ENCODE assay signal across 1 cellular context in the genomic region with DNA sequence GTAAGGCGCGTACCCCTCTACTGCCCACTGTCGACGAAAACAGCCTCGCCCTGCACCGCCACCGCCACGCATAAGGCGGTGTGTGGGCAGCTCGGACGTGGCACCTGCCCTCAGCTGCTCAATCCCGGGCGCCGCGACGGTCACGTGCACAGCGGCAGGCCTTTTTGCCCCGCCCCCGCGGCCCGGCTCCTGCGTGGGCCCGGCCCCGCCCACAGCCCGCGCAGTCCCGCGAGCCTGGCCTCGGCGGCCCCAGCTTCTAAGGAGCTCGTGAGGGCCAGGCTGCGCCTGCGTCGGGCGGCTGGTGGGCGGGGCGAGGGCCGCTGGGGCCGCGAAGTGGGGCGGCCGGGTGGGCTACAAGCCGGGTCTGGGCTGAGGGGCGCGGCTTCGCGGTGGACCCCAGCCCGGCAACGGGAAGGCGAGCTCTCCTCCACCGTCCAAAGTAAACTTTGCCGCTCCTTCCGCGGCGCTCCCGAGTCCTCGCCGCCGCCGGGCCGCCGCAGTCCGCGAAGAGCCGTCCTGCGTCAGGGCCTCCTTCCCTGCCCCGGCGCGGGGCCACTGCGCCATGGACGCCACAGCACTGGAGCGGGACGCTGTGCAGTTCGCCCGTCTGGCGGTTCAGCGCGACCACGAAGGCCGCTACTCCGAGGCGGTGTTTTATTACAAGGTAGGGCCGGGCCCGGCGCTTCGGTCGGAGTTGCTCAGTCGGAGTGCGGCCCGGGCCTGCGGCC.
TF ChIP-seq lines count a peak whose summit lies in the region.

A gene (plus strand): TSS at position 313 of the 728 bp plus-strand sequence. CDS start 250 bp downstream, at position 563.

TF ChIP-seq in HepG2, 621 proteins besides CTCF, POLR2A, EP300 and RAD21 (continued from another document):
- TF ChIP-seq ZNF562 (CRISPR knock-in tag; IDR thresholded peaks at IDR 0.05; ENCODE audit: borderline replicate concordance) (no peak), YEATS2 (CRISPR knock-in tag; IDR thresholded peaks at IDR 0.05; ENCODE audit: borderline replicate concordance) (peak; percentile 60; the same call in 1 of the 2 replicates), FOXP1 (IDR thresholded peaks at IDR 0.05) (no peak), FOXP1 (CRISPR knock-in tag; IDR thresholded peaks at IDR 0.05) (no peak), MIXL1 (CRISPR knock-in tag; IDR thresholded peaks at IDR 0.05) (no peak), ZBTB7A (CRISPR knock-in tag; IDR thresholded peaks at IDR 0.05) (peak; percentile 83), CC2D1A (CRISPR knock-in tag; IDR thresholded peaks at IDR 0.05) (0 out of 2 replicates have a peak, but pooled peaks have one; percentile 73), PRPF4 (IDR thresholded peaks at IDR 0.05; ENCODE audit: low read depth, low read length, poor library complexity, severe bottlenecking) (no peak), ZNF709 (CRISPR knock-in tag; IDR thresholded peaks at IDR 0.05) (peak; percentile 59; the same call in 1 of the 2 replicates), DNMT3B (CRISPR knock-in tag; conservative IDR thresholded peaks at IDR 0.05) (no peak), NFYC (CRISPR knock-in tag; IDR thresholded peaks at IDR 0.05) (peak; percentile 60; the same call in 1 of the 2 replicates), DR1 (CRISPR knock-in tag; IDR thresholded peaks at IDR 0.05) (no peak; the same call in 1 of the 2 replicates), ZC3H13 (CRISPR knock-in tag; IDR thresholded peaks at IDR 0.05) (no peak; the same call in 1 of the 2 replicates), AGO1 (IDR thresholded peaks at IDR 0.05; ENCODE audit: low read depth, low read length, poor library complexity, severe bottlenecking) (no peak), ZNF296 (CRISPR knock-in tag; conservative IDR thresholded peaks at IDR 0.05) (no peak), PCBP1 (IDR thresholded peaks at IDR 0.05; ENCODE audit: borderline replicate concordance, low read depth, low read length) (no peak), HNRNPLL (IDR thresholded peaks at IDR 0.05; ENCODE audit: low read depth, low read length, poor library complexity, severe bottlenecking) (peak; percentile 92), POLR2AphosphoS5 (IDR thresholded peaks at IDR 0.05; ENCODE audit: low read depth, low read length) (peak; percentile 79), GFI1 (CRISPR knock-in tag; IDR thresholded peaks at IDR 0.05; ENCODE audit: borderline replicate concordance) (no peak), RXRA (CRISPR knock-in tag; IDR thresholded peaks at IDR 0.05) (peak; percentile 68), MYC (CRISPR knock-in tag; IDR thresholded peaks at IDR 0.05; ENCODE audit: borderline replicate concordance) (peak; percentile 84), ELF3 (CRISPR knock-in tag; IDR thresholded peaks at IDR 0.05) (peak; percentile 21; the same call in 1 of the 2 replicates), ZNF253 (CRISPR knock-in tag; IDR thresholded peaks at IDR 0.05; ENCODE audit: borderline replicate concordance) (peak; percentile 59; the same call in 1 of the 2 replicates), TBL1XR1 (IDR thresholded peaks at IDR 0.05; ENCODE audit: borderline replicate concordance, low read length, partially characterized antibody) (no peak), TCF7 (IDR thresholded peaks at IDR 0.05; ENCODE audit: low read depth) (no peak), NCOA1 (CRISPR knock-in tag; IDR thresholded peaks at IDR 0.05) (peak; percentile 91; the same call in 1 of the 2 replicates), MAFK (conservative IDR thresholded peaks at IDR 0.05 in 1 of 2, IDR thresholded peaks at IDR 0.05 in 1 of 2; ENCODE audit: low read length in 2 of 2) (no peak), ZNF501 (CRISPR knock-in tag; IDR thresholded peaks at IDR 0.05) (peak; percentile 45; the same call in 1 of the 2 replicates), ZNF564 (CRISPR knock-in tag; IDR thresholded peaks at IDR 0.05) (peak; percentile 67; the same call in 1 of the 2 replicates), NR2F1 (CRISPR knock-in tag; IDR thresholded peaks at IDR 0.05) (no peak)
- TF ChIP-seq, protein P1, sequence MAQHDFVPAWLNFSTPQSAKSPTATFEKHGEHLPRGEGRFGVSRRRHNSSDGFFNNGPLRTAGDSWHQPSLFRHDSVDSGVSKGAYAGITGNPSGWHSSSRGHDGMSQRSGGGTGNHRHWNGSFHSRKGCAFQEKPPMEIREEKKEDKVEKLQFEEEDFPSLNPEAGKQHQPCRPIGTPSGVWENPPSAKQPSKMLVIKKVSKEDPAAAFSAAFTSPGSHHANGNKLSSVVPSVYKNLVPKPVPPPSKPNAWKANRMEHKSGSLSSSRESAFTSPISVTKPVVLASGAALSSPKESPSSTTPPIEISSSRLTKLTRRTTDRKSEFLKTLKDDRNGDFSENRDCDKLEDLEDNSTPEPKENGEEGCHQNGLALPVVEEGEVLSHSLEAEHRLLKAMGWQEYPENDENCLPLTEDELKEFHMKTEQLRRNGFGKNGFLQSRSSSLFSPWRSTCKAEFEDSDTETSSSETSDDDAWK (CRISPR knock-in tag; IDR thresholded peaks at IDR 0.05): no peak
- TF ChIP-seq, protein P2, sequence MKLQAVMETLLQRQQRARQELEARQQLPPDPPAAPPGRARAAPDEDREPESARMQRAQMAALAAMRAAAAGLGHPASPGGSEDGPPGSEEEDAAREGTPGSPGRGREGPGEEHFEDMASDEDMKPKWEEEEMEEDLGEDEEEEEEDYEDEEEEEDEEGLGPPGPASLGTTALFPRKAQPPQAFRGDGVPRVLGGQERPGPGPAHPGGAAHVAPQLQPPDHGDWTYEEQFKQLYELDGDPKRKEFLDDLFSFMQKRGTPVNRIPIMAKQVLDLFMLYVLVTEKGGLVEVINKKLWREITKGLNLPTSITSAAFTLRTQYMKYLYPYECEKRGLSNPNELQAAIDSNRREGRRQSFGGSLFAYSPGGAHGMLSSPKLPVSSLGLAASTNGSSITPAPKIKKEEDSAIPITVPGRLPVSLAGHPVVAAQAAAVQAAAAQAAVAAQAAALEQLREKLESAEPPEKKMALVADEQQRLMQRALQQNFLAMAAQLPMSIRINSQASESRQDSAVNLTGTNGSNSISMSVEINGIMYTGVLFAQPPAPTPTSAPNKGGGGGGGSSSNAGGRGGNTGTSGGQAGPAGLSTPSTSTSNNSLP (IDR thresholded peaks at IDR 0.05; ENCODE audit: low read depth, low read length): peak; percentile 36; the same call in 1 of the 2 replicates
- TF ChIP-seq, protein P3, sequence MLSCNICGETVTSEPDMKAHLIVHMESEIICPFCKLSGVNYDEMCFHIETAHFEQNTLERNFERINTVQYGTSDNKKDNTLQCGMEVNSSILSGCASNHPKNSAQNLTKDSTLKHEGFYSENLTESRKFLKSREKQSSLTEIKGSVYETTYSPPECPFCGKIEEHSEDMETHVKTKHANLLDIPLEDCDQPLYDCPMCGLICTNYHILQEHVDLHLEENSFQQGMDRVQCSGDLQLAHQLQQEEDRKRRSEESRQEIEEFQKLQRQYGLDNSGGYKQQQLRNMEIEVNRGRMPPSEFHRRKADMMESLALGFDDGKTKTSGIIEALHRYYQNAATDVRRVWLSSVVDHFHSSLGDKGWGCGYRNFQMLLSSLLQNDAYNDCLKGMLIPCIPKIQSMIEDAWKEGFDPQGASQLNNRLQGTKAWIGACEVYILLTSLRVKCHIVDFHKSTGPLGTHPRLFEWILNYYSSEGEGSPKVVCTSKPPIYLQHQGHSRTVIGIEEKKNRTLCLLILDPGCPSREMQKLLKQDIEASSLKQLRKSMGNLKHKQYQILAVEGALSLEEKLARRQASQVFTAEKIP (CRISPR knock-in tag; IDR thresholded peaks at IDR 0.05; ENCODE audit: borderline replicate concordance): no peak
- TF ChIP-seq, protein P4, sequence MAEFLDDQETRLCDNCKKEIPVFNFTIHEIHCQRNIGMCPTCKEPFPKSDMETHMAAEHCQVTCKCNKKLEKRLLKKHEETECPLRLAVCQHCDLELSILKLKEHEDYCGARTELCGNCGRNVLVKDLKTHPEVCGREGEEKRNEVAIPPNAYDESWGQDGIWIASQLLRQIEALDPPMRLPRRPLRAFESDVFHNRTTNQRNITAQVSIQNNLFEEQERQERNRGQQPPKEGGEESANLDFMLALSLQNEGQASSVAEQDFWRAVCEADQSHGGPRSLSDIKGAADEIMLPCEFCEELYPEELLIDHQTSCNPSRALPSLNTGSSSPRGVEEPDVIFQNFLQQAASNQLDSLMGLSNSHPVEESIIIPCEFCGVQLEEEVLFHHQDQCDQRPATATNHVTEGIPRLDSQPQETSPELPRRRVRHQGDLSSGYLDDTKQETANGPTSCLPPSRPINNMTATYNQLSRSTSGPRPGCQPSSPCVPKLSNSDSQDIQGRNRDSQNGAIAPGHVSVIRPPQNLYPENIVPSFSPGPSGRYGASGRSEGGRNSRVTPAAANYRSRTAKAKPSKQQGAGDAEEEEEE (CRISPR knock-in tag; IDR thresholded peaks at IDR 0.05; ENCODE audit: borderline replicate concordance): no peak
- TF ChIP-seq, protein P5, sequence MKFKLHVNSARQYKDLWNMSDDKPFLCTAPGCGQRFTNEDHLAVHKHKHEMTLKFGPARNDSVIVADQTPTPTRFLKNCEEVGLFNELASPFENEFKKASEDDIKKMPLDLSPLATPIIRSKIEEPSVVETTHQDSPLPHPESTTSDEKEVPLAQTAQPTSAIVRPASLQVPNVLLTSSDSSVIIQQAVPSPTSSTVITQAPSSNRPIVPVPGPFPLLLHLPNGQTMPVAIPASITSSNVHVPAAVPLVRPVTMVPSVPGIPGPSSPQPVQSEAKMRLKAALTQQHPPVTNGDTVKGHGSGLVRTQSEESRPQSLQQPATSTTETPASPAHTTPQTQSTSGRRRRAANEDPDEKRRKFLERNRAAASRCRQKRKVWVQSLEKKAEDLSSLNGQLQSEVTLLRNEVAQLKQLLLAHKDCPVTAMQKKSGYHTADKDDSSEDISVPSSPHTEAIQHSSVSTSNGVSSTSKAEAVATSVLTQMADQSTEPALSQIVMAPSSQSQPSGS (CRISPR knock-in tag; IDR thresholded peaks at IDR 0.05): peak; percentile 44; the same call in 1 of the 2 replicates
- TF ChIP-seq, protein P6, sequence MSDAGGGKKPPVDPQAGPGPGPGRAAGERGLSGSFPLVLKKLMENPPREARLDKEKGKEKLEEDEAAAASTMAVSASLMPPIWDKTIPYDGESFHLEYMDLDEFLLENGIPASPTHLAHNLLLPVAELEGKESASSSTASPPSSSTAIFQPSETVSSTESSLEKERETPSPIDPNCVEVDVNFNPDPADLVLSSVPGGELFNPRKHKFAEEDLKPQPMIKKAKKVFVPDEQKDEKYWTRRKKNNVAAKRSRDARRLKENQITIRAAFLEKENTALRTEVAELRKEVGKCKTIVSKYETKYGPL (CRISPR knock-in tag; IDR thresholded peaks at IDR 0.05): peak; percentile 16; the same call in 1 of the 2 replicates
- TF ChIP-seq, protein P7, sequence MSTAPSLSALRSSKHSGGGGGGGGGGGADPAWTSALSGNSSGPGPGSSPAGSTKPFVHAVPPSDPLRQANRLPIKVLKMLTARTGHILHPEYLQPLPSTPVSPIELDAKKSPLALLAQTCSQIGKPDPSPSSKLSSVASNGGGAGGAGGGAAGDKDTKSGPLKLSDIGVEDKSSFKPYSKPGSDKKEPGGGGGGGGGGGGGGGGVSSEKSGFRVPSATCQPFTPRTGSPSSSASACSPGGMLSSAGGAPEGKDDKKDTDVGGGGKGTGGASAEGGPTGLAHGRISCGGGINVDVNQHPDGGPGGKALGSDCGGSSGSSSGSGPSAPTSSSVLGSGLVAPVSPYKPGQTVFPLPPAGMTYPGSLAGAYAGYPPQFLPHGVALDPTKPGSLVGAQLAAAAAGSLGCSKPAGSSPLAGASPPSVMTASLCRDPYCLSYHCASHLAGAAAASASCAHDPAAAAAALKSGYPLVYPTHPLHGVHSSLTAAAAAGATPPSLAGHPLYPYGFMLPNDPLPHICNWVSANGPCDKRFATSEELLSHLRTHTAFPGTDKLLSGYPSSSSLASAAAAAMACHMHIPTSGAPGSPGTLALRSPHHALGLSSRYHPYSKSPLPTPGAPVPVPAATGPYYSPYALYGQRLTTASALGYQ (CRISPR knock-in tag; IDR thresholded peaks at IDR 0.05): peak; percentile 44; the same call in 1 of the 2 replicates
- TF ChIP-seq, protein P8, sequence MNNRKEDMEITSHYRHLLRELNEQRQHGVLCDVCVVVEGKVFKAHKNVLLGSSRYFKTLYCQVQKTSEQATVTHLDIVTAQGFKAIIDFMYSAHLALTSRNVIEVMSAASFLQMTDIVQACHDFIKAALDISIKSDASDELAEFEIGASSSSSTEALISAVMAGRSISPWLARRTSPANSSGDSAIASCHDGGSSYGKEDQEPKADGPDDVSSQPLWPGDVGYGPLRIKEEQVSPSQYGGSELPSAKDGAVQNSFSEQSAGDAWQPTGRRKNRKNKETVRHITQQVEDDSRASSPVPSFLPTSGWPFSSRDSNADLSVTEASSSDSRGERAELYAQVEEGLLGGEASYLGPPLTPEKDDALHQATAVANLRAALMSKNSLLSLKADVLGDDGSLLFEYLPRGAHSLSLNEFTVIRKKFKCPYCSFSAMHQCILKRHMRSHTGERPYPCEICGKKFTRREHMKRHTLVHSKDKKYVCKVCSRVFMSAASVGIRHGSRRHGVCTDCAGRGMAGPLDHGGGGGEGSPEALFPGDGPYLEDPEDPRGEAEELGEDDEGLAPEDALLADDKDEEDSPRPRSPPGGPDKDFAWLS (CRISPR knock-in tag; IDR thresholded peaks at IDR 0.05; ENCODE audit: borderline replicate concordance): no peak
- TF ChIP-seq, protein P9, sequence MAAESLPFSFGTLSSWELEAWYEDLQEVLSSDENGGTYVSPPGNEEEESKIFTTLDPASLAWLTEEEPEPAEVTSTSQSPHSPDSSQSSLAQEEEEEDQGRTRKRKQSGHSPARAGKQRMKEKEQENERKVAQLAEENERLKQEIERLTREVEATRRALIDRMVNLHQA (CRISPR knock-in tag; IDR thresholded peaks at IDR 0.05): no peak
